1 cellular context compared by ENCODE assay signal in the genomic region with DNA sequence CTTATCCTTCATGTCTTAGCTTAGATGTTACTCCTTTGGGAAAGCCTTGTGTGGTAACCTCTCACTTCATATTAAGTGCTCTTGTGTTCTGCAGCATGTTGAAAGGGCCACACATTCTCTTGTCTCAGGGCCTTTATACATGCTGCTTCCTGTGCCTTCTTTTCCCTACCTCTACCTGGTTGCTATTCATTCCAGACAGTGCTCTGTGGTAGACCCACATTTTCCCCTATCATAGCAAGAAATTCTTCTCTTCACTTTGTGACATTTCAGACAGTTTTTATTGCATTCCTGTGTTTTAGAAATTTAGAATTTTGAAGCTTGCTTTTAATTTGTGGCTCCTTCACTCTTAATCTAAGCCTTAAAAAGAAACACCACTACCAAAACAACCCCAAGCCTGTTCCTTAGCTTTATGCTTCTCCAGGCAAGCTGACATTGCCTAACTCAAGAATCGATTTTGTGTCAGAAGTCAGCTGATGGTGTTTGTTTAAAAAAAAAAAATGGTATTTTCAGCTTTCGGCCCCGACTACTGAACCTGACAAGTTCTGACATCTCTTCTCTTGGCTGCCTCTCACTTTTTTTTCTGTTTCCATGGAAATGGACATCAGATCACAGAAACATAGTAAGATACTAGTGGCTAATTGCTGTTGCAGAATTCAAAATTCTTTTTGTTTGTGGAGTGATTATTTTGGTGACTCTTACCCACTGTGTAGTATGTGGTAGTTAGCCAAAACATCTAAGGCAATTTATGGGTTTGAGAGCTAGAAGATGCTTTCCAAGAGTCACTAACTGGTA.
TF ChIP-seq lines count a peak whose summit lies in the region.

No MANE protein-coding gene starts in this region.

TF ChIP-seq in HepG2, 621 proteins besides CTCF, POLR2A, EP300 and RAD21 (continued from another document and continues in another):
- TF ChIP-seq, protein P1, sequence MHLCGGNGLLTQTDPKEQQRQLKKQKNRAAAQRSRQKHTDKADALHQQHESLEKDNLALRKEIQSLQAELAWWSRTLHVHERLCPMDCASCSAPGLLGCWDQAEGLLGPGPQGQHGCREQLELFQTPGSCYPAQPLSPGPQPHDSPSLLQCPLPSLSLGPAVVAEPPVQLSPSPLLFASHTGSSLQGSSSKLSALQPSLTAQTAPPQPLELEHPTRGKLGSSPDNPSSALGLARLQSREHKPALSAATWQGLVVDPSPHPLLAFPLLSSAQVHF (CRISPR knock-in tag; IDR thresholded peaks at IDR 0.05), result no peak
- TF ChIP-seq NR1H2 (CRISPR knock-in tag; IDR thresholded peaks at IDR 0.05; ENCODE audit: borderline replicate concordance, low read depth), result no peak
- TF ChIP-seq ZNF235 (CRISPR knock-in tag; IDR thresholded peaks at IDR 0.05; ENCODE audit: borderline replicate concordance), result no peak
- no peak for TF ChIP-seq MTF2 (CRISPR knock-in tag; IDR thresholded peaks at IDR 0.05; ENCODE audit: borderline replicate concordance)
- no peak; the same call in 1 of the 2 replicates for TF ChIP-seq HOXA3 (CRISPR knock-in tag; IDR thresholded peaks at IDR 0.05)
- no peak; the same call in 1 of the 2 replicates for TF ChIP-seq IRX3 (CRISPR knock-in tag; IDR thresholded peaks at IDR 0.05; ENCODE audit: borderline replicate concordance, low read depth)
- TF ChIP-seq ZNF792 (CRISPR knock-in tag; IDR thresholded peaks at IDR 0.05), result peak; percentile 77; the same call in 1 of the 2 replicates
- peak; percentile 47; the same call in 1 of the 2 replicates for TF ChIP-seq MAFF (IDR thresholded peaks at IDR 0.05; ENCODE audit: low read depth, low read length)
- TF ChIP-seq CEBPG (CRISPR knock-in tag; IDR thresholded peaks at IDR 0.05), result peak; percentile 98
- TF ChIP-seq, protein P2, sequence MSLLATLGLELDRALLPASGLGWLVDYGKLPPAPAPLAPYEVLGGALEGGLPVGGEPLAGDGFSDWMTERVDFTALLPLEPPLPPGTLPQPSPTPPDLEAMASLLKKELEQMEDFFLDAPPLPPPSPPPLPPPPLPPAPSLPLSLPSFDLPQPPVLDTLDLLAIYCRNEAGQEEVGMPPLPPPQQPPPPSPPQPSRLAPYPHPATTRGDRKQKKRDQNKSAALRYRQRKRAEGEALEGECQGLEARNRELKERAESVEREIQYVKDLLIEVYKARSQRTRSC (CRISPR knock-in tag; IDR thresholded peaks at IDR 0.05; ENCODE audit: low read depth), result no peak
- TF ChIP-seq MYNN (CRISPR knock-in tag; IDR thresholded peaks at IDR 0.05; ENCODE audit: low read depth), result no peak
- TF ChIP-seq HIVEP1 (CRISPR knock-in tag; IDR thresholded peaks at IDR 0.05), result no peak
- TF ChIP-seq, protein P3, sequence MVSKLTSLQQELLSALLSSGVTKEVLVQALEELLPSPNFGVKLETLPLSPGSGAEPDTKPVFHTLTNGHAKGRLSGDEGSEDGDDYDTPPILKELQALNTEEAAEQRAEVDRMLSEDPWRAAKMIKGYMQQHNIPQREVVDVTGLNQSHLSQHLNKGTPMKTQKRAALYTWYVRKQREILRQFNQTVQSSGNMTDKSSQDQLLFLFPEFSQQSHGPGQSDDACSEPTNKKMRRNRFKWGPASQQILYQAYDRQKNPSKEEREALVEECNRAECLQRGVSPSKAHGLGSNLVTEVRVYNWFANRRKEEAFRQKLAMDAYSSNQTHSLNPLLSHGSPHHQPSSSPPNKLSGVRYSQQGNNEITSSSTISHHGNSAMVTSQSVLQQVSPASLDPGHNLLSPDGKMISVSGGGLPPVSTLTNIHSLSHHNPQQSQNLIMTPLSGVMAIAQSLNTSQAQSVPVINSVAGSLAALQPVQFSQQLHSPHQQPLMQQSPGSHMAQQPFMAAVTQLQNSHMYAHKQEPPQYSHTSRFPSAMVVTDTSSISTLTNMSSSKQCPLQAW (CRISPR knock-in tag; IDR thresholded peaks at IDR 0.05), result no peak
- no peak for TF ChIP-seq ZNF326 (CRISPR knock-in tag; IDR thresholded peaks at IDR 0.05; ENCODE audit: borderline replicate concordance)
- no peak for TF ChIP-seq CREB1 (IDR thresholded peaks at IDR 0.05)
- peak; percentile 68; the same call in 1 of the 2 replicates for TF ChIP-seq CREB1 (CRISPR knock-in tag; IDR thresholded peaks at IDR 0.05)
- no peak for TF ChIP-seq PHF8 (CRISPR knock-in tag; IDR thresholded peaks at IDR 0.05)
- no peak for TF ChIP-seq MLLT10 (CRISPR knock-in tag; IDR thresholded peaks at IDR 0.05)
- TF ChIP-seq ZNF879 (CRISPR knock-in tag; IDR thresholded peaks at IDR 0.05), result no peak; the same call in 1 of the 2 replicates
- TF ChIP-seq, protein P4, sequence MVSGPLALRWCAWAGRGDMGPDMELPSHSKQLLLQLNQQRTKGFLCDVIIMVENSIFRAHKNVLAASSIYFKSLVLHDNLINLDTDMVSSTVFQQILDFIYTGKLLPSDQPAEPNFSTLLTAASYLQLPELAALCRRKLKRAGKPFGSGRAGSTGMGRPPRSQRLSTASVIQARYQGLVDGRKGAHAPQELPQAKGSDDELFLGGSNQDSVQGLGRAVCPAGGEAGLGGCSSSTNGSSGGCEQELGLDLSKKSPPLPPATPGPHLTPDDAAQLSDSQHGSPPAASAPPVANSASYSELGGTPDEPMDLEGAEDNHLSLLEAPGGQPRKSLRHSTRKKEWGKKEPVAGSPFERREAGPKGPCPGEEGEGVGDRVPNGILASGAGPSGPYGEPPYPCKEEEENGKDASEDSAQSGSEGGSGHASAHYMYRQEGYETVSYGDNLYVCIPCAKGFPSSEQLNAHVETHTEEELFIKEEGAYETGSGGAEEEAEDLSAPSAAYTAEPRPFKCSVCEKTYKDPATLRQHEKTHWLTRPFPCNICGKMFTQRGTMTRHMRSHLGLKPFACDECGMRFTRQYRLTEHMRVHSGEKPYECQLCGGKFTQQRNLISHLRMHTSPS (CRISPR knock-in tag; IDR thresholded peaks at IDR 0.05; ENCODE audit: low read depth), result no peak
- TF ChIP-seq TCF7L2 (IDR thresholded peaks at IDR 0.05; ENCODE audit: low read depth, low read length), result no peak
- TF ChIP-seq, protein P5, sequence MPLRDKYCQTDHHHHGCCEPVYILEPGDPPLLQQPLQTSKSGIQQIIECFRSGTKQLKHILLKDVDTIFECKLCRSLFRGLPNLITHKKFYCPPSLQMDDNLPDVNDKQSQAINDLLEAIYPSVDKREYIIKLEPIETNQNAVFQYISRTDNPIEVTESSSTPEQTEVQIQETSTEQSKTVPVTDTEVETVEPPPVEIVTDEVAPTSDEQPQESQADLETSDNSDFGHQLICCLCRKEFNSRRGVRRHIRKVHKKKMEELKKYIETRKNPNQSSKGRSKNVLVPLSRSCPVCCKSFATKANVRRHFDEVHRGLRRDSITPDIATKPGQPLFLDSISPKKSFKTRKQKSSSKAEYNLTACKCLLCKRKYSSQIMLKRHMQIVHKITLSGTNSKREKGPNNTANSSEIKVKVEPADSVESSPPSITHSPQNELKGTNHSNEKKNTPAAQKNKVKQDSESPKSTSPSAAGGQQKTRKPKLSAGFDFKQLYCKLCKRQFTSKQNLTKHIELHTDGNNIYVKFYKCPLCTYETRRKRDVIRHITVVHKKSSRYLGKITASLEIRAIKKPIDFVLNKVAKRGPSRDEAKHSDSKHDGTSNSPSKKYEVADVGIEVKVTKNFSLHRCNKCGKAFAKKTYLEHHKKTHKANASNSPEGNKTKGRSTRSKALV (CRISPR knock-in tag; IDR thresholded peaks at IDR 0.05), result no peak
- TF ChIP-seq, protein P6, sequence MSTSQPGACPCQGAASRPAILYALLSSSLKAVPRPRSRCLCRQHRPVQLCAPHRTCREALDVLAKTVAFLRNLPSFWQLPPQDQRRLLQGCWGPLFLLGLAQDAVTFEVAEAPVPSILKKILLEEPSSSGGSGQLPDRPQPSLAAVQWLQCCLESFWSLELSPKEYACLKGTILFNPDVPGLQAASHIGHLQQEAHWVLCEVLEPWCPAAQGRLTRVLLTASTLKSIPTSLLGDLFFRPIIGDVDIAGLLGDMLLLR (CRISPR knock-in tag; IDR thresholded peaks at IDR 0.05), result no peak
- TF ChIP-seq SMARCE1 (IDR thresholded peaks at IDR 0.05; ENCODE audit: borderline replicate concordance), result no peak
- TF ChIP-seq TAF15 (IDR thresholded peaks at IDR 0.05; ENCODE audit: low read depth, low read length, poor library complexity, severe bottlenecking), result no peak
- TF ChIP-seq SIN3A (IDR thresholded peaks at IDR 0.05; ENCODE audit: borderline replicate concordance, low read depth, low read length), result peak; percentile 100
- TF ChIP-seq, protein P7, sequence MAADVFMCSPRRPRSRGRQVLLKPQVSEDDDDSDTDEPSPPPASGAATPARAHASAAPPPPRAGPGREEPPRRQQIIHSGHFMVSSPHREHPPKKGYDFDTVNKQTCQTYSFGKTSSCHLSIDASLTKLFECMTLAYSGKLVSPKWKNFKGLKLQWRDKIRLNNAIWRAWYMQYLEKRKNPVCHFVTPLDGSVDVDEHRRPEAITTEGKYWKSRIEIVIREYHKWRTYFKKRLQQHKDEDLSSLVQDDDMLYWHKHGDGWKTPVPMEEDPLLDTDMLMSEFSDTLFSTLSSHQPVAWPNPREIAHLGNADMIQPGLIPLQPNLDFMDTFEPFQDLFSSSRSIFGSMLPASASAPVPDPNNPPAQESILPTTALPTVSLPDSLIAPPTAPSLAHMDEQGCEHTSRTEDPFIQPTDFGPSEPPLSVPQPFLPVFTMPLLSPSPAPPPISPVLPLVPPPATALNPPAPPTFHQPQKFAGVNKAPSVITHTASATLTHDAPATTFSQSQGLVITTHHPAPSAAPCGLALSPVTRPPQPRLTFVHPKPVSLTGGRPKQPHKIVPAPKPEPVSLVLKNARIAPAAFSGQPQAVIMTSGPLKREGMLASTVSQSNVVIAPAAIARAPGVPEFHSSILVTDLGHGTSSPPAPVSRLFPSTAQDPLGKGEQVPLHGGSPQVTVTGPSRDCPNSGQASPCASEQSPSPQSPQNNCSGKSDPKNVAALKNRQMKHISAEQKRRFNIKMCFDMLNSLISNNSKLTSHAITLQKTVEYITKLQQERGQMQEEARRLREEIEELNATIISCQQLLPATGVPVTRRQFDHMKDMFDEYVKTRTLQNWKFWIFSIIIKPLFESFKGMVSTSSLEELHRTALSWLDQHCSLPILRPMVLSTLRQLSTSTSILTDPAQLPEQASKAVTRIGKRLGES (CRISPR knock-in tag; IDR thresholded peaks at IDR 0.05; ENCODE audit: borderline replicate concordance), result no peak
- TF ChIP-seq FOXJ3 (CRISPR knock-in tag; IDR thresholded peaks at IDR 0.05; ENCODE audit: borderline replicate concordance), result peak; percentile 96; the same call in 1 of the 2 replicates
- peak; percentile 90 for TF ChIP-seq KAT8 (CRISPR knock-in tag; IDR thresholded peaks at IDR 0.05)
- peak; percentile 27; the same call in 1 of the 2 replicates for TF ChIP-seq ZNF652 (CRISPR knock-in tag; IDR thresholded peaks at IDR 0.05; ENCODE audit: borderline replicate concordance, low read depth)
- TF ChIP-seq ZNF225 (CRISPR knock-in tag; IDR thresholded peaks at IDR 0.05), result no peak
- TF ChIP-seq ZNF333 (CRISPR knock-in tag; IDR thresholded peaks at IDR 0.05; ENCODE audit: borderline replicate concordance), result no peak
- TF ChIP-seq, protein P8, sequence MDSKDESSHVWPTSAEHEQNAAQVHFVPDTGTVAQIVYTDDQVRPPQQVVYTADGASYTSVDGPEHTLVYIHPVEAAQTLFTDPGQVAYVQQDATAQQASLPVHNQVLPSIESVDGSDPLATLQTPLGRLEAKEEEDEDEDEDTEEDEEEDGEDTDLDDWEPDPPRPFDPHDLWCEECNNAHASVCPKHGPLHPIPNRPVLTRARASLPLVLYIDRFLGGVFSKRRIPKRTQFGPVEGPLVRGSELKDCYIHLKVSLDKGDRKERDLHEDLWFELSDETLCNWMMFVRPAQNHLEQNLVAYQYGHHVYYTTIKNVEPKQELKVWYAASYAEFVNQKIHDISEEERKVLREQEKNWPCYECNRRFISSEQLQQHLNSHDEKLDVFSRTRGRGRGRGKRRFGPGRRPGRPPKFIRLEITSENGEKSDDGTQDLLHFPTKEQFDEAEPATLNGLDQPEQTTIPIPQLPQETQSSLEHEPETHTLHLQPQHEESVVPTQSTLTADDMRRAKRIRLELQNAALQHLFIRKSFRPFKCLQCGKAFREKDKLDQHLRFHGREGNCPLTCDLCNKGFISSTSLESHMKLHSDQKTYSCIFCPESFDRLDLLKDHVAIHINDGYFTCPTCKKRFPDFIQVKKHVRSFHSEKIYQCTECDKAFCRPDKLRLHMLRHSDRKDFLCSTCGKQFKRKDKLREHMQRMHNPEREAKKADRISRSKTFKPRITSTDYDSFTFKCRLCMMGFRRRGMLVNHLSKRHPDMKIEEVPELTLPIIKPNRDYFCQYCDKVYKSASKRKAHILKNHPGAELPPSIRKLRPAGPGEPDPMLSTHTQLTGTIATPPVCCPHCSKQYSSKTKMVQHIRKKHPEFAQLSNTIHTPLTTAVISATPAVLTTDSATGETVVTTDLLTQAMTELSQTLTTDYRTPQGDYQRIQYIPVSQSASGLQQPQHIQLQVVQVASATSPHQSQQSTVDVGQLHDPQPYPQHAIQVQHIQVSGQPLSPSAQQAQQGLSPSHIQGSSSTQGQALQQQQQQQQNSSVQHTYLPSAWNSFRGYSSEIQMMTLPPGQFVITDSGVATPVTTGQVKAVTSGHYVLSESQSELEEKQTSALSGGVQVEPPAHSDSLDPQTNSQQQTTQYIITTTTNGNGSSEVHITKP (CRISPR knock-in tag; IDR thresholded peaks at IDR 0.05; ENCODE audit: low read depth), result peak; percentile 74; the same call in 1 of the 2 replicates
- TF ChIP-seq PAWR (CRISPR knock-in tag; IDR thresholded peaks at IDR 0.05; ENCODE audit: borderline replicate concordance), result no peak
- TF ChIP-seq, protein P9, sequence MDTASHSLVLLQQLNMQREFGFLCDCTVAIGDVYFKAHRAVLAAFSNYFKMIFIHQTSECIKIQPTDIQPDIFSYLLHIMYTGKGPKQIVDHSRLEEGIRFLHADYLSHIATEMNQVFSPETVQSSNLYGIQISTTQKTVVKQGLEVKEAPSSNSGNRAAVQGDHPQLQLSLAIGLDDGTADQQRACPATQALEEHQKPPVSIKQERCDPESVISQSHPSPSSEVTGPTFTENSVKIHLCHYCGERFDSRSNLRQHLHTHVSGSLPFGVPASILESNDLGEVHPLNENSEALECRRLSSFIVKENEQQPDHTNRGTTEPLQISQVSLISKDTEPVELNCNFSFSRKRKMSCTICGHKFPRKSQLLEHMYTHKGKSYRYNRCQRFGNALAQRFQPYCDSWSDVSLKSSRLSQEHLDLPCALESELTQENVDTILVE (CRISPR knock-in tag; IDR thresholded peaks at IDR 0.05), result peak; percentile 93
- no peak for TF ChIP-seq PAF1 (CRISPR knock-in tag; IDR thresholded peaks at IDR 0.05)
